In genomic region chr11:62123669-62124185, GRCh38 we compare ENCODE assay signal across 7 cellular contexts.
DNase-seq lines count a peak whose midpoint lies in the region; ATAC-seq and TF ChIP-seq lines count a peak whose summit lies in the region.

Gene INCENP (plus strand): TSS chr11:62124011. CDS start chr11:62128162, 4,151 bp downstream.

- peak within 1 kb of the TSS; percentile 93 for H3K4me3 ChIP-seq in astrocyte of the spinal cord (ENCODE audit: low read depth, low read length)

- no peak for TF ChIP-seq CTCF in astrocyte of the spinal cord (IDR thresholded peaks at IDR 0.05; ENCODE audit: low read depth, low read length)

- DNase-seq in NCI-H2081 (lab: John Stamatoyannopoulos, UW) (peak; percentile 97 to 99), T1000 (lab: John Stamatoyannopoulos, UW) (peak; percentile 97), astrocyte of the spinal cord (ENCODE audit: low read depth, low spot score) (peak; percentile 99), hippocampal formation (lab: John Stamatoyannopoulos, UW) (peak; percentile 95 to 100), retina (peak; percentile 96)

- ATAC-seq in GM18508 (IDR thresholded peaks at IDR 0.05; ENCODE audit: insufficient read depth, unreplicated experiment) (peak; percentile 88), HG03025 (IDR thresholded peaks at IDR 0.05; ENCODE audit: low FRiP score, unreplicated experiment) (peak; percentile 89)

- in situ Hi-C loops in astrocyte of the spinal cord (cut with HindIII; ENCODE audit: low sequenced_read_pairs), result no loop called here

Comparison
In these comparisons a context has a peak if more than half of its experiments do, and no peak if none do; other contexts are left out.
1. Peak in every context shown above with its lines: DNase-seq, ATAC-seq and H3K4me3 ChIP-seq.